15 cellular contexts compared by ENCODE assay signal in genomic region chr3:55631766-55632331, GRCh38.
"Had no signal": no experiment of that assay in that cellular context is flagged by ENCODE, and none has a peak within 500 bp of the region (broad histone marks: within the 10 kb centered on the region; RNA-seq: fewer than 3 reads in every experiment).

No MANE protein-coding gene starts in this region.

- H3K9me3 Mint-ChIP-seq: neural progenitor cell had no signal

- H3K36me3 Mint-ChIP-seq: naive B cell; neural progenitor cell; stimulated activated effector memory CD8-positive, alpha-beta T cell treated with anti-CD3 and anti-CD28 coated beads, Interleukin-12 subunit alpha, Interleukin-12 subunit beta, amount 100 ng/mL, for 72 hours had no signal

- H3K27ac ChIP-seq: neural progenitor cell, pancreas, tibial artery, vagina had no signal

- H3K4me3 ChIP-seq: neural progenitor cell, pancreas, tibial artery, vagina had no signal

- H3K4me1 ChIP-seq: pancreas, tibial artery, vagina had no signal

- H3K4me3 Mint-ChIP-seq: activated T-helper 17 cell treated with anti-CD3 and anti-CD28 coated beads, Interleukin-2, amount 50 U/mL, for 72 hours; neural progenitor cell; stimulated activated effector memory CD8-positive, alpha-beta T cell treated with anti-CD3 and anti-CD28 coated beads, Interleukin-12 subunit alpha, Interleukin-12 subunit beta, amount 100 ng/mL, for 72 hours had no signal

- H3K9ac ChIP-seq: neural progenitor cell had no signal

- H3K27ac Mint-ChIP-seq: activated T-helper 17 cell treated with anti-CD3 and anti-CD28 coated beads, Interleukin-2, amount 50 U/mL, for 72 hours; naive B cell; neural progenitor cell; stimulated activated effector memory CD8-positive, alpha-beta T cell treated with anti-CD3 and anti-CD28 coated beads, Interleukin-12 subunit alpha, Interleukin-12 subunit beta, amount 100 ng/mL, for 72 hours had no signal

- H3K4me1 Mint-ChIP-seq: activated T-helper 17 cell treated with anti-CD3 and anti-CD28 coated beads, Interleukin-2, amount 50 U/mL, for 72 hours; naive B cell; neural progenitor cell; stimulated activated effector memory CD8-positive, alpha-beta T cell treated with anti-CD3 and anti-CD28 coated beads, Interleukin-12 subunit alpha, Interleukin-12 subunit beta, amount 100 ng/mL, for 72 hours had no signal

- ATAC-seq: activated T-helper 17 cell treated with anti-CD3 and anti-CD28 coated beads, Interleukin-2, amount 50 U/mL, for 72 hours; pancreas; stimulated activated effector memory CD8-positive, alpha-beta T cell treated with anti-CD3 and anti-CD28 coated beads, Interleukin-12 subunit alpha, Interleukin-12 subunit beta, amount 100 ng/mL, for 72 hours had no signal

- H3K27me3 Mint-ChIP-seq: activated T-helper 17 cell treated with anti-CD3 and anti-CD28 coated beads, Interleukin-2, amount 50 U/mL, for 72 hours had no signal

- H3K36me3 ChIP-seq: neural progenitor cell, pancreas, tibial artery, vagina had no signal

- H3K27me3 ChIP-seq: neural progenitor cell, pancreas, tibial artery, vagina had no signal

- DNase-seq: activated CD4-positive, alpha-beta T cell treated with anti-CD3 and anti-CD28 coated beads, Interleukin-2, amount 50 U/mL, for 4 hours; activated CD4-positive, CD25-positive, alpha-beta regulatory T cell treated with anti-CD3 and anti-CD28 coated beads, Interleukin-2, amount 50 U/mL, for 72 hours; activated naive CD4-positive, alpha-beta T cell treated with Interleukin-2 at 50 U/mL for 16 hours; activated T-cell treated with anti-CD3 and anti-CD28 coated beads for 4 hours; erythroblast; islet precursor cell; mammary epithelial cell; naive B cell; pancreas; T1000; tibial artery had no signal

- H3K9me3 ChIP-seq: pancreas, tibial artery, vagina had no signal
